In the genomic region with DNA sequence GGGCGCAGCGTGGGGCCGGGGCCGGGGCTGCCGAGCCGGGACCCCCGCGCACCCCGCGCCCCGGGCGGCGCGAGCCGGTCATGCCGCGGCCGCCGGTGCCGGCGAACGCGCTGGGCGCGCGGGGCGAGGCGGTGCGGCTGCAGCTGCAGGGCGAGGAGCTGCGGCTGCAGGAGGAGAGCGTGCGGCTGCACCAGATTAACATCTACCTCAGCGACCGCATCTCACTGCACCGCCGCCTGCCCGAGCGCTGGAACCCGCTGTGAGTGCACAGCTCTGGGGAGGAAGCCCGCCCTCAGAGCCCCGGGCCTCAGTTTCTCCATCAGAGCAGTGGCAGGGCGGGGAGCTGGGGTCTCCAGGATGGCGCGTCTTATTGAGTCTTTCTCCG, we compare ENCODE assay signal across 1 cellular context.
A peak's percentile ranks its signal among the peaks of the same experiment; 100 is the strongest.
TF ChIP-seq lines count a peak whose summit lies in the region.

No MANE protein-coding gene starts in this region.

TF ChIP-seq in K562, 482 proteins besides CTCF, POLR2A, EP300 and RAD21 (continued from another document and continues in another):
- TF ChIP-seq NKRF (IDR thresholded peaks at IDR 0.05; ENCODE audit: borderline replicate concordance), result no peak
- TF ChIP-seq TAF7 (tag; IDR thresholded peaks at IDR 0.05), result no peak
- peak; percentile 0 for TF ChIP-seq TAF1 (IDR thresholded peaks at IDR 0.05; ENCODE audit: control insufficient read depth, extremely low read depth, insufficient read depth, low read length, severe bottlenecking)
- no peak for TF ChIP-seq CBX3 (IDR thresholded peaks at IDR 0.05; ENCODE audit: borderline replicate concordance in 1 of 2, low read length in 2 of 2)
- TF ChIP-seq, protein P1, sequence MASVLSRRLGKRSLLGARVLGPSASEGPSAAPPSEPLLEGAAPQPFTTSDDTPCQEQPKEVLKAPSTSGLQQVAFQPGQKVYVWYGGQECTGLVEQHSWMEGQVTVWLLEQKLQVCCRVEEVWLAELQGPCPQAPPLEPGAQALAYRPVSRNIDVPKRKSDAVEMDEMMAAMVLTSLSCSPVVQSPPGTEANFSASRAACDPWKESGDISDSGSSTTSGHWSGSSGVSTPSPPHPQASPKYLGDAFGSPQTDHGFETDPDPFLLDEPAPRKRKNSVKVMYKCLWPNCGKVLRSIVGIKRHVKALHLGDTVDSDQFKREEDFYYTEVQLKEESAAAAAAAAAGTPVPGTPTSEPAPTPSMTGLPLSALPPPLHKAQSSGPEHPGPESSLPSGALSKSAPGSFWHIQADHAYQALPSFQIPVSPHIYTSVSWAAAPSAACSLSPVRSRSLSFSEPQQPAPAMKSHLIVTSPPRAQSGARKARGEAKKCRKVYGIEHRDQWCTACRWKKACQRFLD (CRISPR knock-in tag; IDR thresholded peaks at IDR 0.05), result no peak
- no peak for TF ChIP-seq NFIX (CRISPR knock-in tag; IDR thresholded peaks at IDR 0.05; ENCODE audit: low read depth)
- TF ChIP-seq L3MBTL2 (IDR thresholded peaks at IDR 0.05), result no peak
- no peak for TF ChIP-seq CREB3L1 (IDR thresholded peaks at IDR 0.05; ENCODE audit: borderline replicate concordance, low read depth)
- no peak for TF ChIP-seq NFRKB (IDR thresholded peaks at IDR 0.05; ENCODE audit: low read depth)
- TF ChIP-seq, protein P2, sequence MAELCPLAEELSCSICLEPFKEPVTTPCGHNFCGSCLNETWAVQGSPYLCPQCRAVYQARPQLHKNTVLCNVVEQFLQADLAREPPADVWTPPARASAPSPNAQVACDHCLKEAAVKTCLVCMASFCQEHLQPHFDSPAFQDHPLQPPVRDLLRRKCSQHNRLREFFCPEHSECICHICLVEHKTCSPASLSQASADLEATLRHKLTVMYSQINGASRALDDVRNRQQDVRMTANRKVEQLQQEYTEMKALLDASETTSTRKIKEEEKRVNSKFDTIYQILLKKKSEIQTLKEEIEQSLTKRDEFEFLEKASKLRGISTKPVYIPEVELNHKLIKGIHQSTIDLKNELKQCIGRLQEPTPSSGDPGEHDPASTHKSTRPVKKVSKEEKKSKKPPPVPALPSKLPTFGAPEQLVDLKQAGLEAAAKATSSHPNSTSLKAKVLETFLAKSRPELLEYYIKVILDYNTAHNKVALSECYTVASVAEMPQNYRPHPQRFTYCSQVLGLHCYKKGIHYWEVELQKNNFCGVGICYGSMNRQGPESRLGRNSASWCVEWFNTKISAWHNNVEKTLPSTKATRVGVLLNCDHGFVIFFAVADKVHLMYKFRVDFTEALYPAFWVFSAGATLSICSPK (IDR thresholded peaks at IDR 0.05; ENCODE audit: borderline replicate concordance), result no peak
- no peak for TF ChIP-seq MTF1 (CRISPR knock-in tag; IDR thresholded peaks at IDR 0.05; ENCODE audit: borderline replicate concordance)
- no peak for TF ChIP-seq BACH1 (tag; IDR thresholded peaks at IDR 0.05)
- no peak for TF ChIP-seq MLX (CRISPR knock-in tag; conservative IDR thresholded peaks at IDR 0.05)
- no peak for TF ChIP-seq SPI1 (IDR thresholded peaks at IDR 0.05; ENCODE audit: borderline replicate concordance, low read depth, low read length)
- no peak; the same call in 1 of the 2 replicates for TF ChIP-seq SIN3B (IDR thresholded peaks at IDR 0.05; ENCODE audit: low read depth)
- TF ChIP-seq HES1 (IDR thresholded peaks at IDR 0.05; ENCODE audit: low read depth), result no peak
- TF ChIP-seq FOXK1 (CRISPR knock-in tag; IDR thresholded peaks at IDR 0.05; ENCODE audit: borderline replicate concordance), result no peak
- TF ChIP-seq ZKSCAN3 (CRISPR knock-in tag; IDR thresholded peaks at IDR 0.05), result no peak
- TF ChIP-seq FOXJ3 (CRISPR knock-in tag; IDR thresholded peaks at IDR 0.05), result no peak
- no peak for TF ChIP-seq STAG1 (CRISPR knock-in tag; IDR thresholded peaks at IDR 0.05; ENCODE audit: borderline replicate concordance)
- no peak for TF ChIP-seq TEAD4 (IDR thresholded peaks at IDR 0.05; ENCODE audit: low read length)
- no peak for TF ChIP-seq TEAD4 (CRISPR knock-in tag; IDR thresholded peaks at IDR 0.05; ENCODE audit: borderline replicate concordance)
- TF ChIP-seq RBFOX2 (IDR thresholded peaks at IDR 0.05; ENCODE audit: low read depth, low read length), result peak; percentile 34
- TF ChIP-seq CBX5 (IDR thresholded peaks at IDR 0.05; ENCODE audit: borderline replicate concordance, low read depth), result no peak
- no peak for TF ChIP-seq LCOR (CRISPR knock-in tag; IDR thresholded peaks at IDR 0.05)
- no peak for TF ChIP-seq CREM (IDR thresholded peaks at IDR 0.05; ENCODE audit: low read depth)
- TF ChIP-seq, protein P3, sequence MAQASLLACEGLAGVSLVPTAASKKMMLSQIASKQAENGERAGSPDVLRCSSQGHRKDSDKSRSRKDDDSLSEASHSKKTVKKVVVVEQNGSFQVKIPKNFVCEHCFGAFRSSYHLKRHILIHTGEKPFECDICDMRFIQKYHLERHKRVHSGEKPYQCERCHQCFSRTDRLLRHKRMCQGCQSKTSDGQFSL (CRISPR knock-in tag; IDR thresholded peaks at IDR 0.05), result no peak
- TF ChIP-seq, protein P3 (tag; IDR thresholded peaks at IDR 0.05), result no peak
- TF ChIP-seq KLF1 (tag; IDR thresholded peaks at IDR 0.05), result no peak
- no peak for TF ChIP-seq FOXP1 (CRISPR knock-in tag; IDR thresholded peaks at IDR 0.05)
- TF ChIP-seq CREB5 (CRISPR knock-in tag; IDR thresholded peaks at IDR 0.05), result no peak
- no peak for TF ChIP-seq ZNF263 (CRISPR knock-in tag; IDR thresholded peaks at IDR 0.05; ENCODE audit: borderline replicate concordance)
- no peak for TF ChIP-seq EGR1 (conservative IDR thresholded peaks at IDR 0.05)
- no peak for TF ChIP-seq ZNF3 (CRISPR knock-in tag; IDR thresholded peaks at IDR 0.05)
- no peak for TF ChIP-seq DPF2 (IDR thresholded peaks at IDR 0.05)
- TF ChIP-seq, protein P4, sequence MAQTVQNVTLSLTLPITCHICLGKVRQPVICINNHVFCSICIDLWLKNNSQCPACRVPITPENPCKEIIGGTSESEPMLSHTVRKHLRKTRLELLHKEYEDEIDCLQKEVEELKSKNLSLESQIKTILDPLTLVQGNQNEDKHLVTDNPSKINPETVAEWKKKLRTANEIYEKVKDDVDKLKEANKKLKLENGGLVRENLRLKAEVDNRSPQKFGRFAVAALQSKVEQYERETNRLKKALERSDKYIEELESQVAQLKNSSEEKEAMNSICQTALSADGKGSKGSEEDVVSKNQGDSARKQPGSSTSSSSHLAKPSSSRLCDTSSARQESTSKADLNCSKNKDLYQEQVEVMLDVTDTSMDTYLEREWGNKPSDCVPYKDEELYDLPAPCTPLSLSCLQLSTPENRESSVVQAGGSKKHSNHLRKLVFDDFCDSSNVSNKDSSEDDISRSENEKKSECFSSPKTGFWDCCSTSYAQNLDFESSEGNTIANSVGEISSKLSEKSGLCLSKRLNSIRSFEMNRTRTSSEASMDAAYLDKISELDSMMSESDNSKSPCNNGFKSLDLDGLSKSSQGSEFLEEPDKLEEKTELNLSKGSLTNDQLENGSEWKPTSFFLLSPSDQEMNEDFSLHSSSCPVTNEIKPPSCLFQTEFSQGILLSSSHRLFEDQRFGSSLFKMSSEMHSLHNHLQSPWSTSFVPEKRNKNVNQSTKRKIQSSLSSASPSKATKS (CRISPR knock-in tag; IDR thresholded peaks at IDR 0.05), result no peak
- TF ChIP-seq USF2 (CRISPR knock-in tag; IDR thresholded peaks at IDR 0.05), result no peak
- TF ChIP-seq SMAD3 (CRISPR knock-in tag; conservative IDR thresholded peaks at IDR 0.05), result no peak
- no peak for TF ChIP-seq XRCC3 (IDR thresholded peaks at IDR 0.05)
- TF ChIP-seq KDM5B (IDR thresholded peaks at IDR 0.05; ENCODE audit: insufficient replicate concordance, low read depth, low read length), result peak; percentile 47
- no peak for TF ChIP-seq SRSF1 (IDR thresholded peaks at IDR 0.05; ENCODE audit: low read depth, low read length)
- no peak for TF ChIP-seq PREB (CRISPR knock-in tag; IDR thresholded peaks at IDR 0.05)
- no peak for TF ChIP-seq ATF7 (IDR thresholded peaks at IDR 0.05)
- no peak for TF ChIP-seq DLX4 (CRISPR knock-in tag; IDR thresholded peaks at IDR 0.05)
- TF ChIP-seq SIN3A (IDR thresholded peaks at IDR 0.05; ENCODE audit: borderline replicate concordance in 2 of 2, control insufficient read depth in 1 of 2, low read depth in 2 of 2, low read length in 2 of 2), result no peak
- TF ChIP-seq DACH1 (IDR thresholded peaks at IDR 0.05; ENCODE audit: partially characterized antibody), result no peak
- TF ChIP-seq TGIF2 (CRISPR knock-in tag; IDR thresholded peaks at IDR 0.05), result no peak
- TF ChIP-seq, protein P5, sequence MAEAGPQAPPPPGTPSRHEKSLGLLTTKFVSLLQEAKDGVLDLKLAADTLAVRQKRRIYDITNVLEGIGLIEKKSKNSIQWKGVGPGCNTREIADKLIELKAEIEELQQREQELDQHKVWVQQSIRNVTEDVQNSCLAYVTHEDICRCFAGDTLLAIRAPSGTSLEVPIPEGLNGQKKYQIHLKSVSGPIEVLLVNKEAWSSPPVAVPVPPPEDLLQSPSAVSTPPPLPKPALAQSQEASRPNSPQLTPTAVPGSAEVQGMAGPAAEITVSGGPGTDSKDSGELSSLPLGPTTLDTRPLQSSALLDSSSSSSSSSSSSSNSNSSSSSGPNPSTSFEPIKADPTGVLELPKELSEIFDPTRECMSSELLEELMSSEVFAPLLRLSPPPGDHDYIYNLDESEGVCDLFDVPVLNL (CRISPR knock-in tag; IDR thresholded peaks at IDR 0.05; ENCODE audit: low read depth), result no peak
- no peak for TF ChIP-seq SMARCE1 (IDR thresholded peaks at IDR 0.05)
- TF ChIP-seq ELF4 (CRISPR knock-in tag; IDR thresholded peaks at IDR 0.05), result no peak
- TF ChIP-seq RB1 (IDR thresholded peaks at IDR 0.05; ENCODE audit: low read depth), result 0 out of 2 replicates have a peak, but pooled peaks have one; percentile 7
- TF ChIP-seq ZNF384 (IDR thresholded peaks at IDR 0.05; ENCODE audit: low read depth, low read length), result no peak
